15 cellular contexts compared by ENCODE assay signal in genomic region chr20:609371-609964, GRCh38. TPM values are rescaled to one million over a fixed set of nuclear protein-coding genes. Genes with fewer than 3 reads are reported as not detected.
A peak's percentile ranks its signal among the peaks of the same experiment; 100 is the strongest.
DNase-seq lines count a peak whose midpoint lies in the region; ATAC-seq, FAIRE-seq and TF ChIP-seq lines count a peak whose summit lies in the region.
"Had no signal": no experiment of that assay in that cellular context is flagged by ENCODE, and none has a peak within 500 bp of the region (broad histone marks: within the 10 kb centered on the region; RNA-seq: fewer than 3 reads in every experiment).

No MANE protein-coding gene starts in this region.

- H3K9me1 ChIP-seq in endothelial cell of umbilical vein (replicated peaks; ENCODE audit: control insufficient read depth, extremely low read depth, insufficient read depth, low read length), result no peaks in the 10 kb centered on the region

- no peak overlapping the region for H3K27ac Mint-ChIP-seq in mesothelial cell of epicardium
- no peak overlapping the region for H3K27ac Mint-ChIP-seq in activated T-cell treated with anti-CD3 and anti-CD28 coated beads, Interleukin-2, amount 50 U/mL, for 24 hours
- H3K27ac Mint-ChIP-seq: activated T-helper 2 cell treated with anti-CD3 and anti-CD28 coated beads, Interferon-gamma antibody, Interleukin-2, Interleukin-4, amounts not matched to agents 10 μg/mL and 5 μg/mL and 100 μg/mL, durations not matched to agents 14 hours and 24 hours and 36 hours; T-helper 2 cell treated with Interferon-gamma antibody and Interleukin-4, amounts not matched to agents 5 μg/mL and 100 μg/mL, for 36 hours had no signal

- peak overlapping the region; percentile 63 for H2AFZ ChIP-seq in endothelial cell of umbilical vein (ENCODE audit: low read depth, low read length)

- peaks cover 51% of the 10 kb centered on the region for H3K27me3 Mint-ChIP-seq in mesothelial cell of epicardium (ENCODE audit: low read depth)
- peaks cover 71% of the 10 kb centered on the region for H3K27me3 Mint-ChIP-seq in activated T-cell treated with anti-CD3 and anti-CD28 coated beads, Interleukin-2, amount 50 U/mL, for 24 hours

- H3K9me3 ChIP-seq in HUES64 (ENCODE audit: insufficient read depth, low read depth, low read length) (no peaks in the 10 kb centered on the region), endothelial cell of umbilical vein (replicated peaks; ENCODE audit: control insufficient read depth, insufficient read depth, low read length) (no peaks in the 10 kb centered on the region)
- H3K9me3 ChIP-seq: BE2C, Peyer's patch had no signal

- no peaks in the 10 kb centered on the region for H3K79me2 ChIP-seq in endothelial cell of umbilical vein (ENCODE audit: control insufficient read depth, insufficient read depth, low read length)

- H3K27ac ChIP-seq in HUES64 (ENCODE audit: low read depth, low read length) (no peak overlapping the region), endothelial cell of umbilical vein (ENCODE audit: insufficient read depth, low read depth, low read length) (no peak overlapping the region)
- H3K27ac ChIP-seq: Peyer's patch had no signal

- CTCF ChIA-PET in endothelial cell of umbilical vein (lab: Charles Lee), result interaction anchor here (1.1 kb wide), 1 partner anchor 36 kb away, joined by 3 read pairs; no protein-coding TSS in a partner anchor

- BruUV-seq in endothelial cell of umbilical vein (replicated peaks; lab: Mats Ljungman, UMichigan), result no TSS peak

- intact Hi-C loops in endothelial cell of umbilical vein (cut with micrococcal nuclease), result no loop called here

- no peak for ATAC-seq in HG03439 (IDR thresholded peaks at IDR 0.05; ENCODE audit: unreplicated experiment)

- H3K36me3 ChIP-seq in HUES64 (ENCODE audit: insufficient read depth, low read length), result no peaks in the 10 kb centered on the region; the same call in 1 of the 2 replicates
- H3K36me3 ChIP-seq in endothelial cell of umbilical vein (ENCODE audit: control insufficient read depth in 2 of 2, extremely low read depth in 1 of 2, insufficient read depth in 2 of 2, low read length in 2 of 2), result no peaks in the 10 kb centered on the region
- H3K36me3 ChIP-seq: BE2C, Peyer's patch had no signal

- DNase-seq in DMS53 (lab: John Stamatoyannopoulos, UW) (peak; percentile 75), endothelial cell of umbilical vein (ENCODE audit: low read depth, low spot score) (no peak), mesothelial cell of epicardium (ENCODE audit: low spot score in 2 of 2, unreplicated experiment in 2 of 2) (no peak), ureter (ENCODE audit: low spot score) (no peak), NAMALWA (ENCODE audit: low spot score) (no peak)
- DNase-seq in activated T-cell treated with anti-CD3 and anti-CD28 coated beads, Interleukin-2, amount 50 U/mL, for 24 hours, result no peak
- DNase-seq: activated CD4-positive, alpha-beta T cell treated with anti-CD3 and anti-CD28 coated beads, Interleukin-2, amount 50 U/mL, for 1 hour; Peyer's patch; stimulated activated naive CD4-positive, alpha-beta T cell had no signal

- H3K27me3 ChIP-seq in HUES64 (ENCODE audit: insufficient read depth, low read length) (peaks cover 44% of the 10 kb centered on the region), endothelial cell of umbilical vein (ENCODE audit: control insufficient read depth in 2 of 2, insufficient read depth in 2 of 2, low read length in 2 of 2) (peaks cover 37 to 50% of the 10 kb centered on the region in 2 experiments)

- H3K4me2 ChIP-seq in endothelial cell of umbilical vein (ENCODE audit: insufficient read depth, low read length), result no peak overlapping the region

- dilution Hi-C loops in endothelial cell of umbilical vein (cut with MboI; ENCODE audit: extremely low pct_ligation_motif_present, low sequenced_read_pairs), result no loop called here

- WGBS in HUES64, result 7% methylated on average over 53 of the region's 54 CpGs

- H3K4me3 Mint-ChIP-seq in mesothelial cell of epicardium, result peak overlapping the region; percentile 37
- H3K4me3 Mint-ChIP-seq in activated T-cell treated with anti-CD3 and anti-CD28 coated beads, Interleukin-2, amount 50 U/mL, for 24 hours, result no peak overlapping the region
- H3K4me3 Mint-ChIP-seq: T-helper 2 cell treated with Interferon-gamma antibody and Interleukin-4, amounts not matched to agents 5 μg/mL and 100 μg/mL, for 36 hours had no signal

- H3K4me3 ChIP-seq in HUES64 (ENCODE audit: low read length) (peak overlapping the region; percentile 47), endothelial cell of umbilical vein (replicated peaks in 1 of 3; ENCODE audit: insufficient read depth in 1 of 3, low read depth in 1 of 3, low read length in 3 of 3) (no peak overlapping the region)

- no peaks in the 10 kb centered on the region for H3K36me3 Mint-ChIP-seq in mesothelial cell of epicardium
- no peaks in the 10 kb centered on the region for H3K36me3 Mint-ChIP-seq in activated T-cell treated with anti-CD3 and anti-CD28 coated beads, Interleukin-2, amount 50 U/mL, for 24 hours (ENCODE audit: low read depth)

- H3K4me1 Mint-ChIP-seq in mesothelial cell of epicardium, result peaks cover 22% of the 10 kb centered on the region
- H3K4me1 Mint-ChIP-seq in activated T-cell treated with anti-CD3 and anti-CD28 coated beads, Interleukin-2, amount 50 U/mL, for 24 hours (ENCODE audit: low read depth), result peaks cover 11% of the 10 kb centered on the region

- peak overlapping the region; percentile 13 for H3K9ac ChIP-seq in HUES64 (ENCODE audit: low read depth, low read length)
- no peak overlapping the region for H3K9ac ChIP-seq in endothelial cell of umbilical vein (replicated peaks; ENCODE audit: extremely low read depth, insufficient read depth, low read length)

- H4K20me1 ChIP-seq in endothelial cell of umbilical vein (replicated peaks; ENCODE audit: control insufficient read depth, extremely low read depth, insufficient read depth, low read length), result no peaks in the 10 kb centered on the region

- H3K9me3 Mint-ChIP-seq in mesothelial cell of epicardium, result no peaks in the 10 kb centered on the region
- H3K9me3 Mint-ChIP-seq in activated T-cell treated with anti-CD3 and anti-CD28 coated beads, Interleukin-2, amount 50 U/mL, for 24 hours, result no peaks in the 10 kb centered on the region
- H3K9me3 Mint-ChIP-seq: activated T-helper 2 cell treated with anti-CD3 and anti-CD28 coated beads, Interferon-gamma antibody, Interleukin-2, Interleukin-4, amounts not matched to agents 10 μg/mL and 5 μg/mL and 100 μg/mL, durations not matched to agents 14 hours and 24 hours and 36 hours; T-helper 2 cell treated with Interferon-gamma antibody and Interleukin-4, amounts not matched to agents 5 μg/mL and 100 μg/mL, for 36 hours had no signal

- no peak for TF ChIP-seq POLR2A in endothelial cell of umbilical vein (IDR thresholded peaks at IDR 0.05; ENCODE audit: low read depth, low read length)

- POLR2A ChIA-PET in endothelial cell of umbilical vein (lab: Charles Lee), result no interaction called here

- peaks cover 14% of the 10 kb centered on the region for H3K4me1 ChIP-seq in HUES64 (ENCODE audit: insufficient read depth, low read length)
- peaks cover 6% of the 10 kb centered on the region for H3K4me1 ChIP-seq in endothelial cell of umbilical vein (ENCODE audit: control insufficient read depth, extremely low read depth, insufficient read depth, low read length)
- H3K4me1 ChIP-seq: BE2C had no signal

- no peak for TF ChIP-seq CTCF in endothelial cell of umbilical vein (IDR thresholded peaks at IDR 0.05; ENCODE audit: extremely low read depth in 1 of 2, insufficient read depth in 1 of 2, low read depth in 1 of 2, low read length in 2 of 2)
- TF ChIP-seq CTCF in mesothelial cell of epicardium (IDR thresholded peaks at IDR 0.05; ENCODE audit: unreplicated experiment), result no peak

- FAIRE-seq in endothelial cell of umbilical vein (lab: Jason Lieb, UNC), result no peak

TF ChIP-seq in endothelial cell of umbilical vein, 7 proteins besides CTCF, POLR2A, EP300 and RAD21:
- peak; percentile 92 for TF ChIP-seq EZH2 (IDR thresholded peaks at IDR 0.05; ENCODE audit: borderline replicate concordance, low read depth, low read length, severe bottlenecking)
- no peak for TF ChIP-seq GATA2 (IDR thresholded peaks at IDR 0.05; ENCODE audit: insufficient read depth, insufficient read length, low read depth, low read length)

RNA-seq across cellular contexts. Expression of gene TCF15, which starts 0.6 kb away (rescaled TPM):
- polyA plus RNA-seq in HUES64 (2013, experiment 1 of 2), result 1.7 TPM
- 2.7 TPM for polyA plus RNA-seq in HUES64 (2013, experiment 2 of 2)
- total RNA-seq in endothelial cell of umbilical vein, result 1.3 TPM in 1 of 2 replicates, not detected in the other
- polyA plus RNA-seq in endothelial cell of umbilical vein, result 0.07 and 0.13 TPM in 2 replicates
- 0.09 and 0.11 TPM in 2 replicates for polyA plus RNA-seq in endothelial cell of umbilical vein (2011; cell fraction: cytosol; rRNA removed)
- polyA plus RNA-seq in endothelial cell of umbilical vein (2011; cell fraction: nucleus; rRNA removed), result 0.11 TPM in 1 of 2 replicates, not detected in the other
- polyA plus RNA-seq in endothelial cell of umbilical vein (2012), result 0.88 and 1.9 TPM in 2 replicates
- polyA minus RNA-seq in endothelial cell of umbilical vein, result not detected in 2 replicates
- polyA minus RNA-seq in endothelial cell of umbilical vein (2011; cell fraction: cytosol; rRNA and poly(A)+ RNA removed), result not detected
- polyA minus RNA-seq in endothelial cell of umbilical vein (2011; cell fraction: nucleus; rRNA and poly(A)+ RNA removed), result not detected in 2 replicates
- 0.74 to 0.90 TPM (median 0.75 TPM) in 3 replicates for total RNA-seq in mesothelial cell of epicardium
- total RNA-seq in ureter, result 0.65 TPM
- total RNA-seq: activated T-helper 2 cell treated with anti-CD3 and anti-CD28 coated beads, Interferon-gamma antibody, Interleukin-2, Interleukin-4, amounts not matched to agents 10 μg/mL and 5 μg/mL and 100 μg/mL, durations not matched to agents 14 hours and 24 hours and 36 hours; mononuclear cell; Peyer's patch had no signal

RNA-seq across cellular contexts. Expression of gene SRXN1, which starts 43.5 kb away (rescaled TPM):
- polyA plus RNA-seq in HUES64 (2013, experiment 1 of 2), result 26.4 TPM
- 24.6 TPM for polyA plus RNA-seq in HUES64 (2013, experiment 2 of 2)
- total RNA-seq in endothelial cell of umbilical vein, result 24.9 and 29.7 TPM in 2 replicates
- polyA plus RNA-seq in endothelial cell of umbilical vein, result 18.0 and 19.3 TPM in 2 replicates
- polyA plus RNA-seq in endothelial cell of umbilical vein (2011; cell fraction: cytosol; rRNA removed), result 20.8 and 21.7 TPM in 2 replicates
- 8.2 and 9.3 TPM in 2 replicates for polyA plus RNA-seq in endothelial cell of umbilical vein (2011; cell fraction: nucleus; rRNA removed)
- polyA plus RNA-seq in endothelial cell of umbilical vein (2012), result 44.6 and 56.4 TPM in 2 replicates
- 16.3 and 22.6 TPM in 2 replicates for polyA minus RNA-seq in endothelial cell of umbilical vein
- polyA minus RNA-seq in endothelial cell of umbilical vein (2011; cell fraction: cytosol; rRNA and poly(A)+ RNA removed), result 19.0 TPM
- polyA minus RNA-seq in endothelial cell of umbilical vein (2011; cell fraction: nucleus; rRNA and poly(A)+ RNA removed), result 4.6 and 5.5 TPM in 2 replicates
- 13.3 to 13.6 TPM (median 13.5 TPM) in 3 replicates for total RNA-seq in mesothelial cell of epicardium
- 16.4 TPM for total RNA-seq in ureter
